In genomic region chr3:36211656-36211999, GRCh38 we compare ENCODE assay signal across 16 cellular contexts.
DNase-seq lines count a peak whose midpoint lies in the region; ATAC-seq and TF ChIP-seq lines count a peak whose summit lies in the region.
"Had no signal": no experiment of that assay in that cellular context is flagged by ENCODE, and none has a peak within 500 bp of the region (broad histone marks: within the 10 kb centered on the region; RNA-seq: fewer than 3 reads in every experiment).

No MANE protein-coding gene starts in this region.

- no peak overlapping the region for H3K4me3 ChIP-seq in WERI-Rb-1 (ENCODE audit: low read depth, low read length)
- H3K4me3 ChIP-seq: GM12878 had no signal

- no peak overlapping the region for H3K27ac ChIP-seq in WERI-Rb-1

- CTCF ChIA-PET in GM10248 (lab: Yijun Ruan, JAX), result no interaction called here

- no peaks in the 10 kb centered on the region for H3K9me3 ChIP-seq in WERI-Rb-1 (ENCODE audit: severe bottlenecking)

- POLR2A ChIA-PET in GM10248 (lab: Yijun Ruan, JAX), result no interaction called here

- H3K36me3 ChIP-seq in WERI-Rb-1, result no peaks in the 10 kb centered on the region

- no peak for TF ChIP-seq CTCF in GM10248 (IDR thresholded peaks at IDR 0.05; ENCODE audit: control extremely low read depth, extremely low read depth, low read depth, missing control alignments)
- TF ChIP-seq CTCF in WERI-Rb-1 (IDR thresholded peaks at IDR 0.05; ENCODE audit: low read depth, low read length), result no peak

- no peaks in the 10 kb centered on the region for H3K27me3 ChIP-seq in WERI-Rb-1 (ENCODE audit: insufficient read depth, low read depth, severe bottlenecking)

- ATAC-seq in GM19324 (IDR thresholded peaks at IDR 0.05; ENCODE audit: low FRiP score, unreplicated experiment) (peak; percentile 17), HG02938 (IDR thresholded peaks at IDR 0.05; ENCODE audit: unreplicated experiment) (peak; percentile 27), HG03378 (IDR thresholded peaks at IDR 0.05; ENCODE audit: unreplicated experiment) (peak; percentile 16), HG02571 (IDR thresholded peaks at IDR 0.05; ENCODE audit: unreplicated experiment) (no peak)
- ATAC-seq: GM12878 had no signal

- DNase-seq in NCI-H526 treated with DMSO at 0.1 percent for 48 hours (lab: John Stamatoyannopoulos, UW) (no peak), GM10248 (ENCODE audit: extremely low spot score) (no peak), WERI-Rb-1 (no peak)
- DNase-seq: CD4-positive, alpha-beta memory T cell; DND-41; GOT3; NCI-H187; NCI-H69; NK-92 treated with Interleukin-12 subunit alpha and Interleukin-12 subunit beta, amount 100 ng/mL, for 24 hours; SHP77 treated with DMSO at 0.1 percent for 48 hours; T-helper 1 cell had no signal
